Comparison of ENCODE assay signal across 8 cellular contexts in the genomic region with DNA sequence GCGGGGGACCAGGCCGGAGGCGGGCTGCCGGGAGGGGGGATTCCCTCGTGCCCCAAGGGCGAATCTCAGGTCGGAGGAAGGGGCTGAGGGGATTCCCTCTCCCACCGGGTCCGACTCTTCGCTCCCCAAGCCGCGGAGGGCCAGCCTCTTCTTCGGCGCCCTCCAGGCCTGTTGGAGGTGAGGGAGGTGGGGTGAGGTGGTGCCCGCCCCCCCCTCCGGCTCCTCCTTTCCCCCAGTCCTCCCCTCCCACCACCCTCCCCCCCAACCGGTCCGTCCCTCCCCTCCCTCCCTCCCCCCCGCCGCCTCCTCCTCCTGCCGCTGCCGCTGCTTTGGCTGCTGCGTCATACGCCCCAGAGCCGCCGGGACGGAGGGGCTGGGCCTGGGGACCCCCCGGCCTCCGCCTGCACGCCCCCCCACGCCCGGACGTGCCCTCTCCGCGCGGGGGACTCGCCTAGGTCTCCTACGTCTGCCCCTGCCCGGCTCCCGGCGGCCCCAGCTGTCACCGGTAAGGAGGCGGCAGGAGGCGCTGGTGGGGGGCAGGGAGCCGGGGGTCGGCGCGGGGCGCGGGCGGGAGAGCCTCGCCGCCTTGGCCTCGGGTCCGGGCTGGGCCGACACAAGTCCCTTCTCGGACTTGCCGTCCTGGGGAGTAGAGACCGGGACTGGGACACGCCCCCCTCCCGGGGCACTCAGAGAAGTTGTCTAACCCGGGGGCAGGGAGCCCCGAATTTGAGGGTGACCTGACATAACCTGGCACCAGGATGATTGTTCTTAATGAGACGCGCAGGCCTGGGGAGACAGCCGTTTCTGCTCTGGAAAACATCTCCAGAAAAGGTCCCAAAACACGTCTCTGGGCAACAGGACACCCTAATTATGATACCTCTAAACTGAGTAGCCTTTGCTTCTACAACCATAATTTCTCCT. TPM values are rescaled to one million over a fixed set of nuclear protein-coding genes. Genes with fewer than 3 reads are reported as not detected.
A peak's percentile ranks its signal among the peaks of the same experiment; 100 is the strongest.
DNase-seq lines count a peak whose midpoint lies in the region; ATAC-seq and TF ChIP-seq lines count a peak whose summit lies in the region.

PHF1 (plus strand) TSS at position 304 of the 921 bp plus-strand sequence. CDS start 1,250 bp downstream, outside the sequence.

- no peaks in the 10 kb centered on the region for H3K27me3 Mint-ChIP-seq in activated naive CD4-positive, alpha-beta T cell treated with anti-CD3 and anti-CD28 coated beads, Interleukin-2, amount 10 ng/mL, durations not matched to agents 7 days and 5 days

- ATAC-seq in HG02870 (IDR thresholded peaks at IDR 0.05; ENCODE audit: unreplicated experiment) (peak; percentile 25), omental fat pad (ENCODE audit: low FRiP score) (peak; percentile 54)

- H3K36me3 Mint-ChIP-seq in activated naive CD4-positive, alpha-beta T cell treated with anti-CD3 and anti-CD28 coated beads, Interleukin-2, amount 10 ng/mL, durations not matched to agents 7 days and 5 days: peaks cover 65% of the 10 kb centered on the region

- no peaks in the 10 kb centered on the region for H3K9me3 Mint-ChIP-seq in activated naive CD4-positive, alpha-beta T cell treated with anti-CD3 and anti-CD28 coated beads, Interleukin-2, amount 10 ng/mL, durations not matched to agents 7 days and 5 days

- H3K4me3 ChIP-seq in AG09309 (ENCODE audit: control insufficient read depth, low read depth, low read length): peak within 1 kb of the TSS; percentile 72

- CTCF ChIA-PET in activated naive CD4-positive, alpha-beta T cell treated with anti-CD3 and anti-CD28 coated beads, Interleukin-2, amount 10 ng/mL, durations not matched to agents 7 days and 5 days (lab: Charles Lee): no interaction called here

- peak within 1 kb of the TSS; percentile 80 for H3K4me3 Mint-ChIP-seq in activated naive CD4-positive, alpha-beta T cell treated with anti-CD3 and anti-CD28 coated beads, Interleukin-2, amount 10 ng/mL, durations not matched to agents 7 days and 5 days

- H3K27ac Mint-ChIP-seq in activated naive CD4-positive, alpha-beta T cell treated with anti-CD3 and anti-CD28 coated beads, Interleukin-2, amount 10 ng/mL, durations not matched to agents 7 days and 5 days: peak within 1 kb of the TSS; percentile 97

- no peak for TF ChIP-seq CTCF in AG09309 (IDR thresholded peaks at IDR 0.05; ENCODE audit: control insufficient read depth, insufficient read depth, low read depth, low read length, missing control alignments)
- TF ChIP-seq CTCF in GM13976 (IDR thresholded peaks at IDR 0.05; ENCODE audit: borderline replicate concordance, control extremely low read depth, extremely low read depth, insufficient read depth, missing control alignments): no peak
- no peak for TF ChIP-seq CTCF in omental fat pad (IDR thresholded peaks at IDR 0.05)

- in situ Hi-C loops in GM13976 (cut with MboI; ENCODE audit: low sequenced_read_pairs, unreplicated experiment): no loop called here

- peak; percentile 51 for DNase-seq in AG09309 (ENCODE audit: low read depth)
- DNase-seq in GM13976 (ENCODE audit: low spot score): peak; percentile 89
- DNase-seq in NCI-H226: peak; percentile 60
- DNase-seq in activated naive CD4-positive, alpha-beta T cell treated with anti-CD3 and anti-CD28 coated beads, Interleukin-2, amount 10 ng/mL, durations not matched to agents 7 days and 5 days: peak; percentile 84
- peak; percentile 89 for DNase-seq in germinal center (ENCODE audit: low spot score)
- no peak for DNase-seq in omental fat pad (ENCODE audit: low spot score)
- DNase-seq in HK-2 (ENCODE audit: unreplicated experiment): no peak

- peaks cover 63% of the 10 kb centered on the region for H3K4me1 Mint-ChIP-seq in activated naive CD4-positive, alpha-beta T cell treated with anti-CD3 and anti-CD28 coated beads, Interleukin-2, amount 10 ng/mL, durations not matched to agents 7 days and 5 days

RNA-seq across cellular contexts. Expression of gene PHF1, which starts in this region (rescaled TPM):
- total RNA-seq in omental fat pad: 10 to 100 TPM; 40.8 to 56.5 (median 48.9) TPM

Comparison
In these comparisons a context has a peak if more than half of its experiments do, and no peak if none do; other contexts are left out.
1. DNase-seq: peak in AG09309 (single experiment), GM13976 (single experiment), NCI-H226 (single experiment), activated naive CD4-positive, alpha-beta T cell treated with anti-CD3 and anti-CD28 coated beads, Interleukin-2, amount 10 ng/mL, durations not matched to agents 7 days and 5 days (single experiment) and germinal center (single experiment); none in omental fat pad (single experiment) and HK-2 (single experiment).